Comparison of ENCODE assay signal across 9 cellular contexts in genomic region chr19:6536138-6536671, GRCh38. TPM values are rescaled to one million over a fixed set of nuclear protein-coding genes. Genes with fewer than 3 reads are reported as not detected.
DNase-seq lines count a peak whose midpoint lies in the region; ATAC-seq and TF ChIP-seq lines count a peak whose summit lies in the region.
"Had no signal": no experiment of that assay in that cellular context is flagged by ENCODE, and none has a peak within 500 bp of the region (broad histone marks: within the 10 kb centered on the region; RNA-seq: fewer than 3 reads in every experiment).

No MANE protein-coding gene starts in this region.

- no peak overlapping the region for H3K9ac ChIP-seq in adipocyte (ENCODE audit: low read length)

- in situ Hi-C loops in G401 (cut with HindIII; ENCODE audit: low sequenced_read_pairs), result no loop called here

- H3K36me3 Mint-ChIP-seq in T-helper 1 cell treated with Interleukin-12 subunit alpha and Interleukin-12 subunit beta and Interleukin-4 antibody, amounts not matched to agents 30 μg/mL and 1 μg/mL, for 36 hours (ENCODE audit: low read depth), result peaks cover 16% of the 10 kb centered on the region

- intact Hi-C loops in lower lobe of right lung (cut with DNase I), result no loop called here

- no peak overlapping the region for H3K4me3 ChIP-seq in adipocyte (ENCODE audit: low read length)
- H3K4me3 ChIP-seq in lower lobe of right lung, result no peak overlapping the region

- peak; percentile 77 for DNase-seq in G401 (ENCODE audit: low spot score)
- DNase-seq in HK-2 (ENCODE audit: unreplicated experiment), result peak; percentile 72
- peak; percentile 26 for DNase-seq in adipocyte (ENCODE audit: low read depth)
- DNase-seq in lower lobe of right lung, result peak; percentile 61
- peak; percentile 82 to 92 for DNase-seq in stimulated activated naive CD8-positive, alpha-beta T cell treated with anti-CD3 and anti-CD28 coated beads, Interleukin-15, amount 100 ng/mL, for 72 hours
- no peak for DNase-seq in NCI-H128 (lab: John Stamatoyannopoulos, UW; ENCODE audit: unreplicated experiment)

- H3K27me3 Mint-ChIP-seq in T-helper 1 cell treated with Interleukin-12 subunit alpha and Interleukin-12 subunit beta and Interleukin-4 antibody, amounts not matched to agents 30 μg/mL and 1 μg/mL, for 36 hours (ENCODE audit: low read depth), result peaks cover 15% of the 10 kb centered on the region
- peaks cover 38% of the 10 kb centered on the region for H3K27me3 Mint-ChIP-seq in stimulated activated naive CD8-positive, alpha-beta T cell treated with anti-CD3 and anti-CD28 coated beads, Interleukin-15, amount 100 ng/mL, for 72 hours

- peak overlapping the region; percentile 79 for H3K27ac Mint-ChIP-seq in T-helper 1 cell treated with Interleukin-12 subunit alpha and Interleukin-12 subunit beta and Interleukin-4 antibody, amounts not matched to agents 30 μg/mL and 1 μg/mL, for 36 hours
- H3K27ac Mint-ChIP-seq in stimulated activated naive CD8-positive, alpha-beta T cell treated with anti-CD3 and anti-CD28 coated beads, Interleukin-15, amount 100 ng/mL, for 72 hours, result peak overlapping the region in 1 of 2 donors; percentile 55

- H3K36me3 ChIP-seq in adipocyte (ENCODE audit: control insufficient read depth, insufficient read depth, low read length, severe bottlenecking) (no peaks in the 10 kb centered on the region), lower lobe of right lung (peaks cover 13% of the 10 kb centered on the region)

- no peaks in the 10 kb centered on the region for H3K27me3 ChIP-seq in adipocyte (replicated peaks; ENCODE audit: control insufficient read depth, insufficient read depth, low read length)
- no peaks in the 10 kb centered on the region for H3K27me3 ChIP-seq in lower lobe of right lung (ENCODE audit: low read depth)

- no peaks in the 10 kb centered on the region for H3K9me3 Mint-ChIP-seq in T-helper 1 cell treated with Interleukin-12 subunit alpha and Interleukin-12 subunit beta and Interleukin-4 antibody, amounts not matched to agents 30 μg/mL and 1 μg/mL, for 36 hours
- no peaks in the 10 kb centered on the region for H3K9me3 Mint-ChIP-seq in stimulated activated naive CD8-positive, alpha-beta T cell treated with anti-CD3 and anti-CD28 coated beads, Interleukin-15, amount 100 ng/mL, for 72 hours

- peaks cover 32% of the 10 kb centered on the region for H3K4me1 Mint-ChIP-seq in T-helper 1 cell treated with Interleukin-12 subunit alpha and Interleukin-12 subunit beta and Interleukin-4 antibody, amounts not matched to agents 30 μg/mL and 1 μg/mL, for 36 hours (ENCODE audit: low read depth)
- peaks cover 49% of the 10 kb centered on the region for H3K4me1 Mint-ChIP-seq in stimulated activated naive CD8-positive, alpha-beta T cell treated with anti-CD3 and anti-CD28 coated beads, Interleukin-15, amount 100 ng/mL, for 72 hours

- ATAC-seq in GM21367 (IDR thresholded peaks at IDR 0.05; ENCODE audit: unreplicated experiment), result peak; percentile 57
- ATAC-seq in lower lobe of right lung, result peak; percentile 67 to 82
- ATAC-seq in stimulated activated naive CD8-positive, alpha-beta T cell treated with anti-CD3 and anti-CD28 coated beads, Interleukin-15, amount 100 ng/mL, for 72 hours, result peak; percentile 95

- H3K9me3 ChIP-seq in adipocyte (ENCODE audit: control insufficient read depth, low read length), result no peaks in the 10 kb centered on the region
- no peaks in the 10 kb centered on the region for H3K9me3 ChIP-seq in lower lobe of right lung

- peaks cover 5% of the 10 kb centered on the region for H3K4me1 ChIP-seq in adipocyte (ENCODE audit: control insufficient read depth, insufficient read depth, low read length)
- H3K4me1 ChIP-seq in lower lobe of right lung, result peaks cover 26% of the 10 kb centered on the region

- peak overlapping the region; percentile 48 for H3K4me3 Mint-ChIP-seq in T-helper 1 cell treated with Interleukin-12 subunit alpha and Interleukin-12 subunit beta and Interleukin-4 antibody, amounts not matched to agents 30 μg/mL and 1 μg/mL, for 36 hours
- H3K4me3 Mint-ChIP-seq in stimulated activated naive CD8-positive, alpha-beta T cell treated with anti-CD3 and anti-CD28 coated beads, Interleukin-15, amount 100 ng/mL, for 72 hours, result no peak overlapping the region

- no peak overlapping the region for H3K27ac ChIP-seq in lower lobe of right lung
- H3K27ac ChIP-seq: VCaP had no signal

- TF ChIP-seq CTCF in lower lobe of right lung (IDR thresholded peaks at IDR 0.05), result no peak

RNA-seq across cellular contexts. Expression of gene TNFSF9, which starts 5.4 kb away (rescaled TPM):
- 39.0 and 60.2 TPM in 2 replicates for total RNA-seq in G401 (2014; rRNA removed; shearing (Covaris generic))
- total RNA-seq in lower lobe of right lung, result 4.1 TPM

RNA-seq across cellular contexts. Expression of gene TUBB4A, which starts 34.1 kb away (rescaled TPM):
- total RNA-seq in G401 (2014; rRNA removed; shearing (Covaris generic)), result 2.1 and 3.3 TPM in 2 replicates
- 1.2 TPM for total RNA-seq in lower lobe of right lung

RNA-seq across cellular contexts. Expression of gene DENND1C, which starts 54.6 kb away (rescaled TPM):
- not detected in 2 replicates for total RNA-seq in G401 (2014; rRNA removed; shearing (Covaris generic))
- total RNA-seq in lower lobe of right lung, result 15.1 TPM

RNA-seq across cellular contexts. Expression of gene CD70, which starts 54.7 kb away (rescaled TPM):
- 131 and 143 TPM in 2 replicates for total RNA-seq in G401 (2014; rRNA removed; shearing (Covaris generic))
- 2.6 TPM for total RNA-seq in lower lobe of right lung

Comparison
In these comparisons a context has a peak if more than half of its experiments do, and no peak if none do; other contexts are left out.
1. RNA of gene DENND1C, which starts 54.6 kb away (total RNA-seq): 15.1 TPM in lower lobe of right lung (single experiment); not detected in G401; every median in the first group is over 10 times any median in the second.
2. Peak in every context shown above with its lines, with median percentiles within 50 percentile points of each other: ATAC-seq.